ENCODE assay signal across 1 cellular context in genomic region chr11:119472856-119473222, GRCh38.
TF ChIP-seq lines count a peak whose summit lies in the region.

No MANE protein-coding gene starts in this region.

TF ChIP-seq in H1, 55 proteins besides CTCF, POLR2A, EP300 and RAD21 (continued from another document):
- TF ChIP-seq SIRT6 (IDR thresholded peaks at IDR 0.05; ENCODE audit: low read length), result no peak
- no peak for TF ChIP-seq CTBP2 (IDR thresholded peaks at IDR 0.05; ENCODE audit: borderline replicate concordance, insufficient read depth, insufficient read length, low read length)
- TF ChIP-seq USF2 (IDR thresholded peaks at IDR 0.05; ENCODE audit: low read length), result no peak
- no peak for TF ChIP-seq YY1 (IDR thresholded peaks at IDR 0.05; ENCODE audit: low read depth, low read length)
- TF ChIP-seq CEBPB (IDR thresholded peaks at IDR 0.05; ENCODE audit: low read depth, low read length), result no peak
- no peak for TF ChIP-seq FOSL1 (IDR thresholded peaks at IDR 0.05; ENCODE audit: insufficient read depth, low read depth, low read length)
- no peak for TF ChIP-seq RXRA (IDR thresholded peaks at IDR 0.05; ENCODE audit: insufficient read depth, low read depth, low read length)
- TF ChIP-seq KDM5A (IDR thresholded peaks at IDR 0.05; ENCODE audit: low read length), result no peak
- TF ChIP-seq EGR1 (IDR thresholded peaks at IDR 0.05; ENCODE audit: borderline replicate concordance, low read depth, low read length), result no peak
- no peak for TF ChIP-seq KDM4A (IDR thresholded peaks at IDR 0.05; ENCODE audit: low read depth, low read length, severe bottlenecking)
TF ChIP-seq in H1: peak in this region for 0.
